ENCODE assay signal across 8 cellular contexts in the genomic region with DNA sequence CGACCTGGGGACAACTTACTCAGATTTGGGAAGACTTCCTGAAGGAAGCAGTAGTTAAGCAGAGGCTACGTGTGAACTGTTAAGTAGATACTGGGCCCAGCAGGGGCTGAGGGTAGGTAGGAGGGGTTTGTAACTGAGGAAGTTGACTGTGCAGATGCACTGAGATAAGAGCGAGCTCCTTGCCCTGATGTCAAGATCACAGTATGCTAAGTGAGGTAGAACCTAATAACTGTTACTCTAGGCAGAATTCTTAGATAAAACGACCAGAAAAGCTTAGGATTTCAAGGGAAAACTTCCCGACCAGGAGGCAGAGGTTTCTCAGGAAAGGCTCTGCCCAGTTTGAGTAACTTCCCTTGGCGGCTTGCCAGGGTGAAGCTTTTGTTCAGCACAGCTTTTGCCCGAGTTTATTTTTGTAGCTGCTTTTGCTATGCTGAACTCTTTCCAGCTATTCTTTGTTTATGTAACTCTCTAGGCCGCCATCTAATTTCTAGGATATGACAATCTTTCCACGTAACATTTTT.
DNase-seq lines count a peak whose midpoint lies in the region; ATAC-seq, FAIRE-seq and TF ChIP-seq lines count a peak whose summit lies in the region.

No MANE protein-coding gene starts in this region.

- H3K4me2 ChIP-seq in endothelial cell of umbilical vein (ENCODE audit: insufficient read depth, low read length) (peak overlapping the region; percentile 92), MM.1S (ENCODE audit: low read depth, low read length) (no peak overlapping the region)

- no TSS peak for BruUV-seq in endothelial cell of umbilical vein (replicated peaks; lab: Mats Ljungman, UMichigan)

- H3F3A ChIP-seq in MM.1S (ENCODE audit: insufficient read depth, low read length): no peaks in the 10 kb centered on the region

- FAIRE-seq in endothelial cell of umbilical vein (lab: Jason Lieb, UNC): peak; percentile 99

- peak overlapping the region; percentile 69 for H3K9ac ChIP-seq in endothelial cell of umbilical vein (replicated peaks; ENCODE audit: extremely low read depth, insufficient read depth, low read length)
- no peak overlapping the region for H3K9ac ChIP-seq in MM.1S (ENCODE audit: low read length)

- H3K9me3 ChIP-seq in CD8-positive, alpha-beta memory T cell (ENCODE audit: low read length): no peaks in the 10 kb centered on the region
- H3K9me3 ChIP-seq in endothelial cell of umbilical vein (replicated peaks; ENCODE audit: control insufficient read depth, insufficient read depth, low read length) (no peaks in the 10 kb centered on the region), MM.1S (replicated peaks; ENCODE audit: insufficient read depth, low read length) (no peaks in the 10 kb centered on the region)

- no peak overlapping the region for H3K27ac ChIP-seq in CD8-positive, alpha-beta memory T cell (ENCODE audit: low read depth, low read length)
- H3K27ac ChIP-seq in endothelial cell of umbilical vein (ENCODE audit: insufficient read depth, low read depth, low read length): peak overlapping the region; percentile 73
- no peak overlapping the region for H3K27ac ChIP-seq in MM.1S (ENCODE audit: low read length)

- H2AFZ ChIP-seq in endothelial cell of umbilical vein (ENCODE audit: low read depth, low read length): peak overlapping the region; percentile 3
- H2AFZ ChIP-seq in MM.1S (ENCODE audit: low read length): no peak overlapping the region

- H3K27me3 Mint-ChIP-seq in CD8-positive, alpha-beta memory T cell: peaks cover 0 to 2% of the 10 kb centered on the region in 2 donors
- no peaks in the 10 kb centered on the region for H3K27me3 Mint-ChIP-seq in type B pancreatic cell

- peak overlapping the region in 2 of 8 donors; percentile 12 to 65 for H3K27ac Mint-ChIP-seq in CD8-positive, alpha-beta memory T cell
- peak overlapping the region; percentile 57 for H3K27ac Mint-ChIP-seq in type B pancreatic cell

- no peaks in the 10 kb centered on the region for H3K9me1 ChIP-seq in endothelial cell of umbilical vein (replicated peaks; ENCODE audit: control insufficient read depth, extremely low read depth, insufficient read depth, low read length)

- CTCF ChIA-PET in CD8-positive, alpha-beta memory T cell (lab: Charles Lee): no interaction called here
- CTCF ChIA-PET in endothelial cell of umbilical vein (lab: Charles Lee): interaction anchor here (0.7 to 2.3 kb wide), 21 partner anchors 9 to 899 kb away, joined by 3 to 15 read pairs (median 5); no protein-coding TSS in a partner anchor

- H3K36me3 Mint-ChIP-seq in CD8-positive, alpha-beta memory T cell: no peaks in the 10 kb centered on the region
- no peaks in the 10 kb centered on the region for H3K36me3 Mint-ChIP-seq in type B pancreatic cell

- H3K36me3 ChIP-seq in CD8-positive, alpha-beta memory T cell (ENCODE audit: insufficient read depth, low read length): no peaks in the 10 kb centered on the region
- H3K36me3 ChIP-seq in endothelial cell of umbilical vein (ENCODE audit: control insufficient read depth in 2 of 2, extremely low read depth in 1 of 2, insufficient read depth in 2 of 2, low read length in 2 of 2) (no peaks in the 10 kb centered on the region), MM.1S (replicated peaks; ENCODE audit: insufficient read depth, low read length) (no peaks in the 10 kb centered on the region)

- POLR2A ChIA-PET in CD8-positive, alpha-beta memory T cell (lab: Charles Lee): no interaction called here
- POLR2A ChIA-PET in endothelial cell of umbilical vein (lab: Charles Lee): interaction anchor here (0.7 to 1.2 kb wide), 5 partner anchors 37 to 457 kb away, joined by 3 to 6 read pairs (median 4); no protein-coding TSS in a partner anchor

- no peaks in the 10 kb centered on the region for H3K27me3 ChIP-seq in CD8-positive, alpha-beta memory T cell (ENCODE audit: insufficient read depth, low read length, poor library complexity, severe bottlenecking)
- H3K27me3 ChIP-seq in endothelial cell of umbilical vein (ENCODE audit: control insufficient read depth in 2 of 2, insufficient read depth in 2 of 2, low read length in 2 of 2): no peaks in the 10 kb centered on the region
- H3K27me3 ChIP-seq in MM.1S (replicated peaks; ENCODE audit: insufficient read depth, low read length): no peaks in the 10 kb centered on the region

- H3K4me3 Mint-ChIP-seq in CD8-positive, alpha-beta memory T cell: peak overlapping the region in 4 of 7 donors; percentile 6 to 27 (median 20)
- peak overlapping the region; percentile 38 for H3K4me3 Mint-ChIP-seq in type B pancreatic cell

- H3K9me2 ChIP-seq in MM.1S (replicated peaks; ENCODE audit: insufficient read depth, low read length): no peaks in the 10 kb centered on the region

- H4K20me1 ChIP-seq in endothelial cell of umbilical vein (replicated peaks; ENCODE audit: control insufficient read depth, extremely low read depth, insufficient read depth, low read length) (no peaks in the 10 kb centered on the region), MM.1S (ENCODE audit: insufficient read depth, low read length) (no peaks in the 10 kb centered on the region)

- H3K9me3 Mint-ChIP-seq in CD8-positive, alpha-beta memory T cell: no peaks in the 10 kb centered on the region
- no peaks in the 10 kb centered on the region for H3K9me3 Mint-ChIP-seq in type B pancreatic cell

- dilution Hi-C loops in endothelial cell of umbilical vein (cut with MboI; ENCODE audit: extremely low pct_ligation_motif_present, low sequenced_read_pairs): no loop called here

- H3K4me3 ChIP-seq in CD8-positive, alpha-beta memory T cell (ENCODE audit: low read length): no peak overlapping the region
- H3K4me3 ChIP-seq in endothelial cell of umbilical vein (replicated peaks in 1 of 3; ENCODE audit: insufficient read depth in 1 of 3, low read depth in 1 of 3, low read length in 3 of 3) (no peak overlapping the region), MM.1S (ENCODE audit: low read length) (no peak overlapping the region)

- TF ChIP-seq CTCF in endothelial cell of umbilical vein (IDR thresholded peaks at IDR 0.05; ENCODE audit: extremely low read depth in 1 of 2, insufficient read depth in 1 of 2, low read depth in 1 of 2, low read length in 2 of 2) (no peak), type B pancreatic cell (conservative IDR thresholded peaks at IDR 0.05) (no peak), MM.1S (IDR thresholded peaks at IDR 0.05; ENCODE audit: low read length) (no peak)

- H3K79me2 ChIP-seq in endothelial cell of umbilical vein (ENCODE audit: control insufficient read depth, insufficient read depth, low read length) (no peaks in the 10 kb centered on the region), MM.1S (ENCODE audit: low read length) (no peaks in the 10 kb centered on the region)

- peaks cover 11% of the 10 kb centered on the region for H3K4me1 ChIP-seq in CD8-positive, alpha-beta memory T cell (ENCODE audit: insufficient read depth, low read length)
- H3K4me1 ChIP-seq in endothelial cell of umbilical vein (ENCODE audit: control insufficient read depth, extremely low read depth, insufficient read depth, low read length): peaks cover 40% of the 10 kb centered on the region
- no peaks in the 10 kb centered on the region for H3K4me1 ChIP-seq in MM.1S (ENCODE audit: low read length)

- peak; percentile 68 for TF ChIP-seq POLR2A in endothelial cell of umbilical vein (IDR thresholded peaks at IDR 0.05; ENCODE audit: low read depth, low read length)

- peak; percentile 75 for ATAC-seq in HG03565 (IDR thresholded peaks at IDR 0.05; ENCODE audit: unreplicated experiment)

- peaks cover 2 to 6% (median 6%) of the 10 kb centered on the region in 3 donors for H3K4me1 Mint-ChIP-seq in CD8-positive, alpha-beta memory T cell
- H3K4me1 Mint-ChIP-seq in type B pancreatic cell (ENCODE audit: unreplicated experiment): peaks cover 23% of the 10 kb centered on the region

- DNase-seq in CD8-positive, alpha-beta memory T cell: peak in 1 of 5 donors; percentile 10
- DNase-seq in SHP77 treated with DMSO at 0.1 percent for 48 hours (lab: John Stamatoyannopoulos, UW) (peak; percentile 74), endothelial cell of umbilical vein (ENCODE audit: low read depth, low spot score) (peak; percentile 98), lung microvascular endothelial cell (ENCODE audit: low read depth in 2 of 2) (peak; percentile 98), type B pancreatic cell (ENCODE audit: extremely low spot score, unreplicated experiment) (no peak), MM.1S (no peak), NCI-H2196 (lab: John Stamatoyannopoulos, UW; ENCODE audit: unreplicated experiment) (no peak)

- intact Hi-C loops in endothelial cell of umbilical vein (cut with micrococcal nuclease): loop anchor here (1.0 to 10.0 kb wide), 7 partner anchors 54 to 1899 kb away; a partner anchor contains a TSS

TF ChIP-seq in endothelial cell of umbilical vein, 7 proteins besides CTCF, POLR2A, EP300 and RAD21:
- TF ChIP-seq, protein P1, sequence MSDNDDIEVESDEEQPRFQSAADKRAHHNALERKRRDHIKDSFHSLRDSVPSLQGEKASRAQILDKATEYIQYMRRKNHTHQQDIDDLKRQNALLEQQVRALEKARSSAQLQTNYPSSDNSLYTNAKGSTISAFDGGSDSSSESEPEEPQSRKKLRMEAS (IDR thresholded peaks at IDR 0.05; ENCODE audit: insufficient read depth, insufficient read length): no peak
- TF ChIP-seq POLR2AphosphoS5 (IDR thresholded peaks at IDR 0.05; ENCODE audit: insufficient read depth, low read depth, low read length): peak; percentile 88
- TF ChIP-seq GATA2 (IDR thresholded peaks at IDR 0.05; ENCODE audit: insufficient read depth, insufficient read length, low read depth, low read length): peak; percentile 100
- TF ChIP-seq FOS (IDR thresholded peaks at IDR 0.05; ENCODE audit: borderline replicate concordance, insufficient read depth, low read length): peak; percentile 70
- TF ChIP-seq JUN (IDR thresholded peaks at IDR 0.05; ENCODE audit: borderline replicate concordance, insufficient read depth, insufficient read length, low read depth): peak; percentile 34
- no peak for TF ChIP-seq EZH2 (IDR thresholded peaks at IDR 0.05; ENCODE audit: borderline replicate concordance, low read depth, low read length, severe bottlenecking)

Comparison
In these comparisons a context has a peak if more than half of its experiments do, and no peak if none do; other contexts are left out.
1. DNase-seq: peak in SHP77 treated with DMSO at 0.1 percent for 48 hours (single experiment), endothelial cell of umbilical vein (single experiment) and lung microvascular endothelial cell (2 of 2); none in type B pancreatic cell (single experiment), MM.1S (single experiment) and NCI-H2196 (single experiment).